ENCODE assay signal across 18 cellular contexts in genomic region chr9:73753171-73753570, GRCh38.
"Had no signal": no experiment of that assay in that cellular context is flagged by ENCODE, and none has a peak within 500 bp of the region (broad histone marks: within the 10 kb centered on the region; RNA-seq: fewer than 3 reads in every experiment).

No MANE protein-coding gene starts in this region.

- DNase-seq: activated CD4-positive, alpha-beta T cell treated with anti-CD3 and anti-CD28 coated beads for 48 hours; activated CD8-positive, alpha-beta memory T cell treated with anti-CD3 and anti-CD28 coated beads, Interleukin-2, amount 50 U/mL, for 48 hours; activated CD8-positive, alpha-beta T cell treated with anti-CD3 and anti-CD28 coated beads, Interleukin-2, amount 10 ng/mL, durations not matched to agents 7 days and 5 days; activated naive CD4-positive, alpha-beta T cell; body of pancreas; cerebellar nuclear complex; endodermal cell; left cardiac atrium; lower lobe of right lung; midbrain; stimulated activated CD4-positive, alpha-beta T cell treated with anti-CD3 and anti-CD28 coated beads, Interleukin-4, amount 100 ng/mL, for 4 hours; stomach had no signal

- H3K36me3 ChIP-seq: esophagus muscularis mucosa, lower lobe of right lung, neural progenitor cell, stomach had no signal

- H3K4me1 ChIP-seq: body of pancreas, esophagus muscularis mucosa, lower lobe of right lung, neural progenitor cell, parathyroid adenoma, stomach had no signal

- H3K27ac ChIP-seq: body of pancreas, esophagus muscularis mucosa, hepatocyte, lower lobe of right lung, neural progenitor cell, parathyroid adenoma, skin epidermis, stomach had no signal

- H3K9me3 Mint-ChIP-seq: endodermal cell, neural progenitor cell had no signal

- H3K9me3 ChIP-seq: body of pancreas, esophagus muscularis mucosa, lower lobe of right lung had no signal

- H3K27ac Mint-ChIP-seq: activated CD8-positive, alpha-beta T cell treated with anti-CD3 and anti-CD28 coated beads, Interleukin-2, amount 10 ng/mL, durations not matched to agents 7 days and 5 days; activated T-helper 1 cell treated with anti-CD3 and anti-CD28 coated beads, Interleukin-12 subunit alpha, Interleukin-12 subunit beta, Interleukin-2, Interleukin-4 antibody, amounts not matched to agents 30 ng/mL and 10 ng/mL and 1 ng/mL, durations not matched to agents 14 hours and 24 hours and 36 hours; endodermal cell; neural progenitor cell had no signal

- H3K4me3 ChIP-seq: body of pancreas, esophagus muscularis mucosa, hepatocyte, lower lobe of right lung, neural progenitor cell, skin epidermis, stomach had no signal

- ATAC-seq: activated CD8-positive, alpha-beta T cell treated with anti-CD3 and anti-CD28 coated beads, Interleukin-2, amount 10 ng/mL, durations not matched to agents 7 days and 5 days; body of pancreas; left cardiac atrium; lower lobe of right lung had no signal

- H3K4me1 Mint-ChIP-seq: endodermal cell, neural progenitor cell had no signal

- H3K4me3 Mint-ChIP-seq: activated CD8-positive, alpha-beta T cell treated with anti-CD3 and anti-CD28 coated beads, Interleukin-2, amount 10 ng/mL, durations not matched to agents 7 days and 5 days; activated T-helper 1 cell treated with anti-CD3 and anti-CD28 coated beads, Interleukin-12 subunit alpha, Interleukin-12 subunit beta, Interleukin-2, Interleukin-4 antibody, amounts not matched to agents 30 ng/mL and 10 ng/mL and 1 ng/mL, durations not matched to agents 14 hours and 24 hours and 36 hours; endodermal cell; neural progenitor cell had no signal

- H3K27me3 ChIP-seq: body of pancreas, esophagus muscularis mucosa, hepatocyte, neural progenitor cell, stomach had no signal
